1 cellular context compared by ENCODE assay signal in genomic region chr12:16358896-16359295, GRCh38.
TF ChIP-seq lines count a peak whose summit lies in the region.

No MANE protein-coding gene starts in this region.

TF ChIP-seq in HepG2, 621 proteins besides CTCF, POLR2A, EP300 and RAD21:
- TF ChIP-seq PRDM15 (CRISPR knock-in tag; IDR thresholded peaks at IDR 0.05) = no peak
- no peak for TF ChIP-seq RXRA (CRISPR knock-in tag; IDR thresholded peaks at IDR 0.05)
- TF ChIP-seq KDM3A (CRISPR knock-in tag; IDR thresholded peaks at IDR 0.05; ENCODE audit: low read depth) = no peak
- TF ChIP-seq MAX (IDR thresholded peaks at IDR 0.05) = no peak
